8 cellular contexts compared by ENCODE assay signal in the genomic region with DNA sequence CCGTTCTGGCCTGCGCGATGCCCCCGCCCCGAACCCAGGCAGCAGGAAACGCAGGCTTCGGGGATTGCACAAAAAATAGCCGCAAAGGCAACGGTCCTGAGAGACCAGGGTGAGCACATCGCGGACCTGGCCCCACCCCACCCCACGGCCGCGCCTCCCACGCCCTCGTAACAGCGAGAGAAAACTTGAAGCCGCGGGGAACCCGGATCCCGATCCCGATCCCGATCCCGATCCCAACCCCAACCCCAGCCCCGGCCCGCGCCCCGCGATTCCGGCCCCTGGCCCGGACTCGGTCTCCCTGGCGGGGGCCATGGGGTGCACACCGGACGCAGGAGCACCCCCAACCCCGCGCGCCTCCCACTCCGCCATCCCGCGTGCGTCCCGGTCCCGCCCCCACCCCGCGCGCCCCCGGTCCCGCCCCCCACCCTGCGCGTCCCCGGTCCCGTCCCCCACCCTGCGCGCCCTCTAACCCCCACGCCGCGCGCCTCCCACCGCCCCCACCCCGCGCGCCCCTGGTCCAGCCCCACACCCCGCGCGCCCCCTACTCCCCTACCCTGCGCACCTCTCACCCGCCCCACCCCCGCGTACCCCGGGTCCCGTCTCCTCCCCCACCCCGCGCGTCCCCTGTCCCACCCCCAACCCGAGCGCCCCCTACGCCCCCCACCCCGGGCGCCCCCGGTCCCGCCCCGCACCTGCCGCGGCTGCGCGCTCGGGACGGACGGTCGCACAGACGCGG. TPM values are rescaled to one million over a fixed set of nuclear protein-coding genes. Genes with fewer than 3 reads are reported as not detected.
DNase-seq lines count a peak whose midpoint lies in the region; ATAC-seq and TF ChIP-seq lines count a peak whose summit lies in the region.

No MANE protein-coding gene starts in this region.

- ATAC-seq in HG03439 (IDR thresholded peaks at IDR 0.05; ENCODE audit: unreplicated experiment), result no peak
- no peak for ATAC-seq in GM18868 (IDR thresholded peaks at IDR 0.05; ENCODE audit: unreplicated experiment)

- no peaks in the 10 kb centered on the region for H3K27me3 ChIP-seq in neural progenitor cell

- peak overlapping the region; percentile 46 for H2AFZ ChIP-seq in neural progenitor cell (replicated peaks)

- H3K36me3 Mint-ChIP-seq in neural progenitor cell, result peaks cover 11% of the 10 kb centered on the region

- peak overlapping the region; percentile 92 for H3K4me2 ChIP-seq in neural progenitor cell

- peaks cover 38% of the 10 kb centered on the region for H3K79me2 ChIP-seq in neural progenitor cell (ENCODE audit: low read depth)

- no peaks in the 10 kb centered on the region for H3K9me3 ChIP-seq in neural progenitor cell (ENCODE audit: low read depth)

- peak overlapping the region; percentile 92 for H3K4me3 Mint-ChIP-seq in neural progenitor cell

- DNase-seq in COLO829 (ENCODE audit: low spot score) (peak; percentile 19), M059J (ENCODE audit: low read depth) (peak; percentile 39), fibroblast of mammary gland (ENCODE audit: low read depth) (peak; percentile 65), neural progenitor cell (ENCODE audit: low spot score) (peak; percentile 48), mucosa of gallbladder (ENCODE audit: low spot score) (no peak)
- peak; percentile 58 for DNase-seq in activated CD8-positive, alpha-beta memory T cell treated with anti-CD3 and anti-CD28 coated beads, Interleukin-2, amount 50 U/mL, for 4 hours

- peak overlapping the region; percentile 73 for H3K4me3 ChIP-seq in fibroblast of mammary gland (ENCODE audit: control insufficient read depth, low read depth, low read length)
- peak overlapping the region; percentile 92 for H3K4me3 ChIP-seq in neural progenitor cell

- H3K27me3 Mint-ChIP-seq in neural progenitor cell (ENCODE audit: insufficient read depth, low read depth), result peaks cover 13% of the 10 kb centered on the region

- peaks cover 42% of the 10 kb centered on the region for H4K20me1 ChIP-seq in neural progenitor cell (ENCODE audit: low read depth)

- no peaks in the 10 kb centered on the region for H3K36me3 ChIP-seq in neural progenitor cell

- TF ChIP-seq CTCF in fibroblast of mammary gland (conservative IDR thresholded peaks at IDR 0.05; ENCODE audit: control insufficient read depth, insufficient read depth, low read depth, low read length) (no peak), neural progenitor cell (IDR thresholded peaks at IDR 0.05) (no peak)

- H3F3A ChIP-seq in neural progenitor cell (ENCODE audit: low read depth), result peaks cover 33% of the 10 kb centered on the region

- no peak overlapping the region for H3K27ac Mint-ChIP-seq in neural progenitor cell

- H3K27ac ChIP-seq in neural progenitor cell, result no peak overlapping the region

- H3K4me1 Mint-ChIP-seq in neural progenitor cell, result peaks cover 23% of the 10 kb centered on the region

- peak overlapping the region; percentile 55 for H3K9ac ChIP-seq in neural progenitor cell

- H3K4me1 ChIP-seq in neural progenitor cell, result peaks cover 15% of the 10 kb centered on the region

- H3K9me3 Mint-ChIP-seq in neural progenitor cell, result no peaks in the 10 kb centered on the region

RNA-seq across cellular contexts. Expression of a gene that starts 29.0 kb away (rescaled TPM):
- total RNA-seq in M059J (2014; rRNA removed; shearing (Covaris generic)), result 12.3 and 18.0 TPM in 2 replicates
- total RNA-seq in neural progenitor cell (ENCODE audit: low replicate concordance) (16.8 and 22.0 TPM in 2 replicates), mucosa of gallbladder (17.6 TPM)

RNA-seq across cellular contexts. Expression of a gene that starts 29.1 kb away (rescaled TPM):
- total RNA-seq in M059J (2014; rRNA removed; shearing (Covaris generic)), result 0.74 and 2.5 TPM in 2 replicates
- total RNA-seq in neural progenitor cell (ENCODE audit: low replicate concordance), result 1.3 and 3.2 TPM in 2 replicates
- 7.3 TPM for total RNA-seq in mucosa of gallbladder
